19 cellular contexts compared by ENCODE assay signal in genomic region chr11:35781342-35782171, GRCh38.
DNase-seq lines count a peak whose midpoint lies in the region; TF ChIP-seq lines count a peak whose summit lies in the region.
"Had no signal": no experiment of that assay in that cellular context is flagged by ENCODE, and none has a peak within 500 bp of the region (broad histone marks: within the 10 kb centered on the region; RNA-seq: fewer than 3 reads in every experiment).

No MANE protein-coding gene starts in this region.

- no peak overlapping the region for H3K4ac ChIP-seq in neuronal stem cell (ENCODE audit: low read length)

- H3K9me3 ChIP-seq in MG63 (peaks cover 21% of the 10 kb centered on the region), neuronal stem cell (replicated peaks in 1 of 2; ENCODE audit: control insufficient read depth in 2 of 2, insufficient read depth in 1 of 2, low read depth in 1 of 2, low read length in 2 of 2) (peaks cover 0 to 11% of the 10 kb centered on the region in 2 donors)
- H3K9me3 ChIP-seq: vagina had no signal

- H2AK5ac ChIP-seq in neuronal stem cell (ENCODE audit: low read depth, low read length) = no peak overlapping the region

- H3K4me1 Mint-ChIP-seq in chondrocyte (ENCODE audit: low read depth) = peaks cover 34% of the 10 kb centered on the region

- H2BK120ac ChIP-seq in neuronal stem cell (ENCODE audit: low read depth, low read length) = no peak overlapping the region

- peak overlapping the region; percentile 80 for H3K27ac Mint-ChIP-seq in chondrocyte (ENCODE audit: unreplicated experiment)
- H3K27ac Mint-ChIP-seq: IgD-negative memory B cell; stimulated activated naive B cell treated with anti-CD40 and anti-IgM and Interleukin-4, amounts not matched to agents 10 μg/mL and 1 μg/mL and 100 μg/mL, for 72 hours had no signal

- peaks cover 12% of the 10 kb centered on the region for H3K9me3 Mint-ChIP-seq in chondrocyte (ENCODE audit: low read depth)

- peak; percentile 69 for DNase-seq in AG08396 (ENCODE audit: low spot score)
- DNase-seq in MG63 = peak; percentile 65
- DNase-seq in chondrocyte (ENCODE audit: low spot score) = no peak
- peak; percentile 64 for DNase-seq in kidney tubule cell (ENCODE audit: low spot score)
- no peak for DNase-seq in neuronal stem cell (ENCODE audit: low spot score)
- DNase-seq in cortex of kidney (lab: John Stamatoyannopoulos, UW) = no peak
- DNase-seq in activated CD4-positive, alpha-beta T cell treated with anti-CD3 and anti-CD28 coated beads for 1 hour = no peak
- DNase-seq in C1 segment of cervical spinal cord (lab: John Stamatoyannopoulos, UW) = no peak
- DNase-seq: activated CD8-positive, alpha-beta memory T cell treated with anti-CD3 and anti-CD28 coated beads, Interleukin-2, amount 50 U/mL, for 4 hours; effector memory CD8-positive, alpha-beta T cell; hypothalamus; NCI-H1694 treated with DMSO at 0.1 percent for 48 hours; NCI-H82; SJCRH30; stimulated activated CD4-positive, alpha-beta T cell treated with anti-CD3 and anti-CD28 coated beads, Interleukin-4, amount 100 ng/mL, for 24 hours; stimulated activated naive B cell treated with anti-CD40 and anti-IgM and Interleukin-4, amounts not matched to agents 10 μg/mL and 1 μg/mL and 100 μg/mL, for 72 hours; WERI-Rb-1 had no signal

- no peak overlapping the region for H3K14ac ChIP-seq in neuronal stem cell (ENCODE audit: low read length)

- no peaks in the 10 kb centered on the region for H3K27me3 ChIP-seq in MG63
- no peaks in the 10 kb centered on the region for H3K27me3 ChIP-seq in neuronal stem cell (ENCODE audit: control insufficient read depth in 3 of 3, insufficient read depth in 3 of 3, low read depth in 1 of 3, low read length in 3 of 3)
- H3K27me3 ChIP-seq: SJCRH30, vagina had no signal

- H3K4me1 ChIP-seq in neuronal stem cell (ENCODE audit: control insufficient read depth in 2 of 2, insufficient read depth in 1 of 2, low read depth in 1 of 2, low read length in 2 of 2) = peaks cover 3 to 9% of the 10 kb centered on the region in 2 donors
- H3K4me1 ChIP-seq: SJCRH30 had no signal

- no CpG with 5 or more reads among the region's 7 CpGs for WGBS in neuronal stem cell (ENCODE audit: extremely low coverage in 2 of 2, insufficient read length in 2 of 2, insufficient replicate concordance in 1 of 2), 2 donors

- H3K4me3 ChIP-seq in MG63 = no peak overlapping the region
- no peak overlapping the region for H3K4me3 ChIP-seq in neuronal stem cell (ENCODE audit: low read length in 2 of 2)
- H3K4me3 ChIP-seq: SJCRH30, vagina had no signal

- no peak overlapping the region for H3K4me3 Mint-ChIP-seq in chondrocyte (ENCODE audit: unreplicated experiment)
- H3K4me3 Mint-ChIP-seq: effector memory CD8-positive, alpha-beta T cell; stimulated activated naive B cell treated with anti-CD40 and anti-IgM and Interleukin-4, amounts not matched to agents 10 μg/mL and 1 μg/mL and 100 μg/mL, for 72 hours had no signal

- no peak overlapping the region for H3K18ac ChIP-seq in neuronal stem cell (ENCODE audit: low read length)

- no peak overlapping the region for H3K9ac ChIP-seq in neuronal stem cell (ENCODE audit: low read depth, low read length, poor library complexity)

- H3K36me3 ChIP-seq in MG63 (peaks cover 12% of the 10 kb centered on the region), neuronal stem cell (replicated peaks in 1 of 2; ENCODE audit: control insufficient read depth in 2 of 2, insufficient read depth in 2 of 2, low read length in 2 of 2) (no peaks in the 10 kb centered on the region)
- H3K36me3 ChIP-seq: SJCRH30, vagina, WERI-Rb-1 had no signal

- no peak overlapping the region for H4K8ac ChIP-seq in neuronal stem cell (ENCODE audit: low read depth, low read length)

- peaks cover 3% of the 10 kb centered on the region for H3K79me1 ChIP-seq in neuronal stem cell (ENCODE audit: low read depth, low read length)

- no peak overlapping the region for H2BK12ac ChIP-seq in neuronal stem cell (ENCODE audit: low read length)

- H4K91ac ChIP-seq in neuronal stem cell (ENCODE audit: low read depth, low read length, poor library complexity) = no peak overlapping the region

- H2BK15ac ChIP-seq in neuronal stem cell (ENCODE audit: low read length) = no peak overlapping the region

- peaks cover 6% of the 10 kb centered on the region for H3K36me3 Mint-ChIP-seq in chondrocyte (ENCODE audit: low read depth)

- TF ChIP-seq CTCF in chondrocyte (IDR thresholded peaks at IDR 0.05) = no peak

- no peak overlapping the region for H3K23ac ChIP-seq in neuronal stem cell (ENCODE audit: low read depth, low read length, poor library complexity)

- no peak overlapping the region for H2BK5ac ChIP-seq in neuronal stem cell (ENCODE audit: low read length)

- no peak overlapping the region for H3K4me2 ChIP-seq in neuronal stem cell (ENCODE audit: insufficient read depth, low read length, poor library complexity, severe bottlenecking)

- no peak overlapping the region for H2AFZ ChIP-seq in neuronal stem cell (ENCODE audit: low read length)

- H3K27ac ChIP-seq in neuronal stem cell (replicated peaks; ENCODE audit: low read length) = no peak overlapping the region
- H3K27ac ChIP-seq: SJCRH30, vagina, WERI-Rb-1 had no signal

- H3K27me3 Mint-ChIP-seq in chondrocyte (ENCODE audit: low read depth) = no peaks in the 10 kb centered on the region
- H3K27me3 Mint-ChIP-seq: effector memory CD8-positive, alpha-beta T cell; stimulated activated naive B cell treated with anti-CD40 and anti-IgM and Interleukin-4, amounts not matched to agents 10 μg/mL and 1 μg/mL and 100 μg/mL, for 72 hours had no signal

Comparison
In these comparisons a context has a peak if more than half of its experiments do, and no peak if none do; other contexts are left out.
1. DNase-seq: peak in AG08396 (single experiment), MG63 (single experiment) and kidney tubule cell (single experiment); none in chondrocyte (single experiment), neuronal stem cell (single experiment), cortex of kidney (single experiment), activated CD4-positive, alpha-beta T cell treated with anti-CD3 and anti-CD28 coated beads for 1 hour (single experiment) and C1 segment of cervical spinal cord (0 of 14).